8 cellular contexts compared by ENCODE assay signal in the genomic region with DNA sequence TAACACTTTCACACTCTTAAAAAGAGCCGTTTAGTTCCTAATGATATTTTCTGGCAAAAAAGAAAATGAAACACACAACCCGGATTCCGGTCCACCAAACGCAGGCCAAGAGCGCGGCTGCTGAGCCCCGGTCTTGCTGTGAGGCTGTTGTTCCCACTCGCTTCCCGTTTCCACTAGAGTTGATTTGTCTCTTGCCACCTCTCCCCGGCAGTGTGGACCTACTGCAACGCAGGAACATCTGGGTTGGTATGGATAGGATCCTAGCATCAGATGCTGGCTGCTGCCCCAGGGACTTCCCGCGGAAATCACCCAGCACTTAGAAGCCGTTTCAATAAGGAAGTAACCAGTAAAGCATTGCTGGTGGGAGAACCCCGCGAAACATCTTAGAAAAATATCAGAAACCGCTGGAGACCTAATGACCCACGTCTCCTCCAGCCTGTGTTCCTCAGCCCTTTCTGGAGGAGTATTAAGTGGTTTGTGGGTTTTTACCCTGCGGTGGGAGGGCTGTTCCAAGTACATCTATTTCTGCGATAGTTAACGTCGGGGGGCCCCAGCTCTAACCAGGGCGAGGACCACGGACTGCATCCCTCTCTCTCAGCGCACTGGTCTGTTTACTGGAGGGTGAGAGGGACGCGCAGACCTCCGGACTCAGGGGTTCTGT. TPM values are rescaled to one million over a fixed set of nuclear protein-coding genes. Genes with fewer than 3 reads are reported as not detected.
DNase-seq lines count a peak whose midpoint lies in the region; ATAC-seq, FAIRE-seq and TF ChIP-seq lines count a peak whose summit lies in the region.

No MANE protein-coding gene starts in this region.

- CTCF ChIA-PET in activated CD4-positive, alpha-beta memory T cell treated with anti-CD3 and anti-CD28 coated beads, Interleukin-2, amount 10 ng/mL, durations not matched to agents 7 days and 5 days (lab: Charles Lee): interaction anchor here (0.7 to 4.8 kb wide), 4 partner anchors 9 to 251 kb away, joined by 3 to 23 read pairs (median 3); no protein-coding TSS in a partner anchor
- CTCF ChIA-PET in endothelial cell of umbilical vein (lab: Charles Lee): interaction anchor here (1.2 to 1.5 kb wide), 3 partner anchors 11 to 29 kb away, joined by 3 to 5 read pairs (median 3); no protein-coding TSS in a partner anchor
- CTCF ChIA-PET in naive thymus-derived CD4-positive, alpha-beta T cell (lab: Charles Lee): interaction anchor here (1.9 kb wide), 1 partner anchor 38 kb away, joined by 4 read pairs; no protein-coding TSS in a partner anchor

- H3K27me3 Mint-ChIP-seq in activated CD4-positive, alpha-beta memory T cell treated with anti-CD3 and anti-CD28 coated beads, Interleukin-2, amount 10 ng/mL, durations not matched to agents 7 days and 5 days: peaks cover 30% of the 10 kb centered on the region
- peaks cover 0 to 23% (median 0%) of the 10 kb centered on the region in 5 donors for H3K27me3 Mint-ChIP-seq in naive thymus-derived CD4-positive, alpha-beta T cell

- H3K79me2 ChIP-seq in Loucy (ENCODE audit: insufficient read depth, low read length): peaks cover 46% of the 10 kb centered on the region
- no peaks in the 10 kb centered on the region for H3K79me2 ChIP-seq in endothelial cell of umbilical vein (ENCODE audit: control insufficient read depth, insufficient read depth, low read length)

- H4K20me1 ChIP-seq in Loucy (ENCODE audit: insufficient read depth, low read length, poor library complexity, severe bottlenecking): peaks cover 28% of the 10 kb centered on the region
- no peaks in the 10 kb centered on the region for H4K20me1 ChIP-seq in endothelial cell of umbilical vein (replicated peaks; ENCODE audit: control insufficient read depth, extremely low read depth, insufficient read depth, low read length)

- H3K36me3 ChIP-seq in Loucy (ENCODE audit: insufficient read depth, low read length) (no peaks in the 10 kb centered on the region), endothelial cell of umbilical vein (ENCODE audit: control insufficient read depth in 2 of 2, extremely low read depth in 1 of 2, insufficient read depth in 2 of 2, low read length in 2 of 2) (no peaks in the 10 kb centered on the region)
- peaks cover 0 to 5% (median 0%) of the 10 kb centered on the region in 3 experiments for H3K36me3 ChIP-seq in naive thymus-derived CD4-positive, alpha-beta T cell (ENCODE audit: control insufficient read depth in 2 of 3, insufficient read depth in 3 of 3, low read length in 3 of 3)

- ATAC-seq in GM21737 (IDR thresholded peaks at IDR 0.05; ENCODE audit: unreplicated experiment): peak; percentile 50
- ATAC-seq in naive thymus-derived CD4-positive, alpha-beta T cell: peak; percentile 85

- H3K4me1 Mint-ChIP-seq in activated CD4-positive, alpha-beta memory T cell treated with anti-CD3 and anti-CD28 coated beads, Interleukin-2, amount 10 ng/mL, durations not matched to agents 7 days and 5 days: peaks cover 57% of the 10 kb centered on the region
- peaks cover 48 to 69% (median 63%) of the 10 kb centered on the region in 7 donors for H3K4me1 Mint-ChIP-seq in naive thymus-derived CD4-positive, alpha-beta T cell

- H2AFZ ChIP-seq in Loucy (ENCODE audit: low read length) (peak overlapping the region; percentile 77), endothelial cell of umbilical vein (ENCODE audit: low read depth, low read length) (peak overlapping the region; percentile 77)

- H3F3A ChIP-seq in Loucy (ENCODE audit: low read depth): no peaks in the 10 kb centered on the region

- peaks cover 59% of the 10 kb centered on the region for H3K4me1 ChIP-seq in Loucy (ENCODE audit: insufficient read depth, low read length, poor library complexity, severe bottlenecking)
- H3K4me1 ChIP-seq in endothelial cell of umbilical vein (ENCODE audit: control insufficient read depth, extremely low read depth, insufficient read depth, low read length): peaks cover 6% of the 10 kb centered on the region
- peaks cover 39 to 48% of the 10 kb centered on the region in 2 donors for H3K4me1 ChIP-seq in naive thymus-derived CD4-positive, alpha-beta T cell (ENCODE audit: control insufficient read depth in 2 of 2, insufficient read depth in 2 of 2, low read length in 2 of 2)

- TF ChIP-seq POLR2A in endothelial cell of umbilical vein (IDR thresholded peaks at IDR 0.05; ENCODE audit: low read depth, low read length): no peak

- H3K27me3 ChIP-seq in Loucy (ENCODE audit: insufficient read depth, low read length, poor library complexity, severe bottlenecking) (peaks cover 4% of the 10 kb centered on the region), endothelial cell of umbilical vein (ENCODE audit: control insufficient read depth in 2 of 2, insufficient read depth in 2 of 2, low read length in 2 of 2) (peaks cover 25 to 36% of the 10 kb centered on the region in 2 experiments)
- no peaks in the 10 kb centered on the region for H3K27me3 ChIP-seq in naive thymus-derived CD4-positive, alpha-beta T cell (ENCODE audit: control insufficient read depth in 2 of 2, insufficient read depth in 2 of 2, low read length in 2 of 2)

- peak overlapping the region; percentile 98 for H3K27ac Mint-ChIP-seq in activated CD4-positive, alpha-beta memory T cell treated with anti-CD3 and anti-CD28 coated beads, Interleukin-2, amount 10 ng/mL, durations not matched to agents 7 days and 5 days
- peak overlapping the region; percentile 92 to 99 (median 96) for H3K27ac Mint-ChIP-seq in naive thymus-derived CD4-positive, alpha-beta T cell

- H3K9me3 Mint-ChIP-seq in activated CD4-positive, alpha-beta memory T cell treated with anti-CD3 and anti-CD28 coated beads, Interleukin-2, amount 10 ng/mL, durations not matched to agents 7 days and 5 days: no peaks in the 10 kb centered on the region
- no peaks in the 10 kb centered on the region for H3K9me3 Mint-ChIP-seq in naive thymus-derived CD4-positive, alpha-beta T cell

- FAIRE-seq in endothelial cell of umbilical vein (lab: Jason Lieb, UNC): peak; percentile 60

- dilution Hi-C loops in endothelial cell of umbilical vein (cut with MboI; ENCODE audit: extremely low pct_ligation_motif_present, low sequenced_read_pairs): no loop called here

- no peak overlapping the region for H3K27ac ChIP-seq in endothelial cell of umbilical vein (ENCODE audit: insufficient read depth, low read depth, low read length)
- peak overlapping the region; percentile 96 for H3K27ac ChIP-seq in naive thymus-derived CD4-positive, alpha-beta T cell (ENCODE audit: low read depth, low read length)

- H3K4me2 ChIP-seq in Loucy (ENCODE audit: low read depth, low read length, poor library complexity, severe bottlenecking) (peak overlapping the region; percentile 80), endothelial cell of umbilical vein (ENCODE audit: insufficient read depth, low read length) (peak overlapping the region; percentile 81)

- no peaks in the 10 kb centered on the region for H3K9me2 ChIP-seq in Loucy (replicated peaks; ENCODE audit: low read depth, low read length)

- intact Hi-C loops in endothelial cell of umbilical vein (cut with micrococcal nuclease): no loop called here
- intact Hi-C loops in naive thymus-derived CD4-positive, alpha-beta T cell (cut with micrococcal nuclease): loop anchor here (1.0 to 10.0 kb wide), 16 partner anchors 10 to 1796 kb away; partner anchors contain the start of genes CUL3 (in 2 of the 2) and RHBDD1 (in 2 of the 2)

- H3K9me3 ChIP-seq in Loucy (ENCODE audit: insufficient read depth, low read depth, low read length) (no peaks in the 10 kb centered on the region), endothelial cell of umbilical vein (replicated peaks; ENCODE audit: control insufficient read depth, insufficient read depth, low read length) (no peaks in the 10 kb centered on the region)
- no peaks in the 10 kb centered on the region for H3K9me3 ChIP-seq in naive thymus-derived CD4-positive, alpha-beta T cell (ENCODE audit: control insufficient read depth in 2 of 3, low read length in 3 of 3)

- no peaks in the 10 kb centered on the region for H3K9me1 ChIP-seq in endothelial cell of umbilical vein (replicated peaks; ENCODE audit: control insufficient read depth, extremely low read depth, insufficient read depth, low read length)

- POLR2A ChIA-PET in activated CD4-positive, alpha-beta memory T cell treated with anti-CD3 and anti-CD28 coated beads, Interleukin-2, amount 10 ng/mL, durations not matched to agents 7 days and 5 days (lab: Charles Lee): interaction anchor here (1.1 to 6.9 kb wide), 16 partner anchors 9 to 131 kb away, joined by 3 to 113 read pairs (median 8); no protein-coding TSS in a partner anchor
- POLR2A ChIA-PET in endothelial cell of umbilical vein (lab: Charles Lee): no interaction called here
- POLR2A ChIA-PET in naive thymus-derived CD4-positive, alpha-beta T cell (lab: Charles Lee): interaction anchor here (0.6 to 4.8 kb wide), 12 partner anchors 9 to 175 kb away, joined by 3 to 33 read pairs (median 4); no protein-coding TSS in a partner anchor

- H3K9ac ChIP-seq in Loucy (ENCODE audit: low read depth, low read length, poor library complexity, severe bottlenecking) (peak overlapping the region; percentile 82), endothelial cell of umbilical vein (replicated peaks; ENCODE audit: extremely low read depth, insufficient read depth, low read length) (peak overlapping the region; percentile 52)

- TSS peak; percentile 11 for BruUV-seq in endothelial cell of umbilical vein (replicated peaks; lab: Mats Ljungman, UMichigan)

- peak; percentile 12; the same call in 1 of the 2 replicates for TF ChIP-seq CTCF in Loucy (conservative IDR thresholded peaks at IDR 0.05; ENCODE audit: low read length)
- no peak for TF ChIP-seq CTCF in endothelial cell of umbilical vein (IDR thresholded peaks at IDR 0.05; ENCODE audit: extremely low read depth in 1 of 2, insufficient read depth in 1 of 2, low read depth in 1 of 2, low read length in 2 of 2)

- DNase-seq in ELR (ENCODE audit: low read depth): peak; percentile 67
- peak; percentile 65 for DNase-seq in activated CD4-positive, alpha-beta memory T cell treated with anti-CD3 and anti-CD28 coated beads, Interleukin-2, amount 10 ng/mL, durations not matched to agents 7 days and 5 days
- peak; percentile 41 for DNase-seq in endothelial cell of umbilical vein (ENCODE audit: low read depth, low spot score)
- DNase-seq in naive thymus-derived CD4-positive, alpha-beta T cell: peak; percentile 34 to 77 (median 52)
- peak; percentile 43 to 60 (median 54) for DNase-seq in stimulated activated naive CD4-positive, alpha-beta T cell (lab: John Stamatoyannopoulos, UW)
- no peak for DNase-seq in mucosa of gallbladder (ENCODE audit: low spot score)

- H3K36me3 Mint-ChIP-seq in activated CD4-positive, alpha-beta memory T cell treated with anti-CD3 and anti-CD28 coated beads, Interleukin-2, amount 10 ng/mL, durations not matched to agents 7 days and 5 days (ENCODE audit: low read depth): peaks cover 36% of the 10 kb centered on the region
- H3K36me3 Mint-ChIP-seq in naive thymus-derived CD4-positive, alpha-beta T cell: peaks cover 3 to 38% (median 7%) of the 10 kb centered on the region in 5 donors

- H3K4me3 ChIP-seq in Loucy (ENCODE audit: low read length, poor library complexity, severe bottlenecking): peak overlapping the region; percentile 94
- H3K4me3 ChIP-seq in endothelial cell of umbilical vein (replicated peaks in 1 of 3; ENCODE audit: insufficient read depth in 1 of 3, low read depth in 1 of 3, low read length in 3 of 3): peak overlapping the region; percentile 2 to 50 (median 29)
- H3K4me3 ChIP-seq in naive thymus-derived CD4-positive, alpha-beta T cell (ENCODE audit: low read length): peak overlapping the region; percentile 85

- H3K4me3 Mint-ChIP-seq in activated CD4-positive, alpha-beta memory T cell treated with anti-CD3 and anti-CD28 coated beads, Interleukin-2, amount 10 ng/mL, durations not matched to agents 7 days and 5 days: peak overlapping the region; percentile 99
- peak overlapping the region; percentile 93 to 100 (median 98) for H3K4me3 Mint-ChIP-seq in naive thymus-derived CD4-positive, alpha-beta T cell

RNA-seq across cellular contexts. Expression of gene DOCK10, which starts 0.9 kb away (rescaled TPM):
- 100 to 1,000 TPM; 223 to 239 TPM for total RNA-seq in activated CD4-positive, alpha-beta memory T cell treated with anti-CD3 and anti-CD28 coated beads, Interleukin-2, amount 10 ng/mL, durations not matched to agents 7 days and 5 days
- 19.4 and 23.0 TPM in 2 replicates for total RNA-seq in endothelial cell of umbilical vein
- 5.8 and 6.1 TPM in 2 replicates for polyA plus RNA-seq in endothelial cell of umbilical vein
- 12.7 and 14.3 TPM in 2 replicates for polyA plus RNA-seq in endothelial cell of umbilical vein (2011; cell fraction: cytosol; rRNA removed)
- 25.6 and 36.2 TPM in 2 replicates for polyA plus RNA-seq in endothelial cell of umbilical vein (2011; cell fraction: nucleus; rRNA removed)
- polyA plus RNA-seq in endothelial cell of umbilical vein (2012): 13.3 and 26.3 TPM in 2 replicates
- polyA minus RNA-seq in endothelial cell of umbilical vein: 17.8 and 30.8 TPM in 2 replicates
- polyA minus RNA-seq in endothelial cell of umbilical vein (2011; cell fraction: cytosol; rRNA and poly(A)+ RNA removed): not detected
- polyA minus RNA-seq in endothelial cell of umbilical vein (2011; cell fraction: nucleus; rRNA and poly(A)+ RNA removed): 41.4 and 78.5 TPM in 2 replicates
- total RNA-seq in naive thymus-derived CD4-positive, alpha-beta T cell: 100 to 1,000 TPM; 200 to 275 (median 231) TPM
- 10 to 100 TPM; 64.2 to 71.2 TPM for polyA plus RNA-seq in naive thymus-derived CD4-positive, alpha-beta T cell
- 20.1 TPM for total RNA-seq in mucosa of gallbladder

Comparison
In these comparisons a context has a peak if more than half of its experiments do, and no peak if none do; other contexts are left out.
1. H3K4me3 ChIP-seq: peak in every context shown above with its lines; median percentile 94 in Loucy; 85 in naive thymus-derived CD4-positive, alpha-beta T cell; 29 in endothelial cell of umbilical vein.